In genomic region chr19:40464059-40465024, GRCh38 we compare ENCODE assay signal across 8 cellular contexts. TPM values are rescaled to one million over a fixed set of nuclear protein-coding genes. Genes with fewer than 3 reads are reported as not detected.
A peak's percentile ranks its signal among the peaks of the same experiment; 100 is the strongest.
DNase-seq lines count a peak whose midpoint lies in the region; ATAC-seq and TF ChIP-seq lines count a peak whose summit lies in the region.

No MANE protein-coding gene starts in this region.

- H3K4me3 ChIP-seq in OCI-LY7 (ENCODE audit: low read depth, low read length, poor library complexity, severe bottlenecking) (peak overlapping the region; percentile 78), esophagus muscularis mucosa (peak overlapping the region; percentile 69 to 89 (median 80))

- TF ChIP-seq CTCF in OCI-LY7 (conservative IDR thresholded peaks at IDR 0.05; ENCODE audit: low read length) = peak; percentile 84
- peak; percentile 73 to 95 (median 93) for TF ChIP-seq CTCF in esophagus muscularis mucosa (IDR thresholded peaks at IDR 0.05)

- no peak for ATAC-seq in activated T-cell treated with anti-CD3 and anti-CD28 coated beads, Interleukin-2, amount 50 U/mL, for 4 hours
- ATAC-seq in GM18502 (IDR thresholded peaks at IDR 0.05; ENCODE audit: poor library complexity, unreplicated experiment) = no peak

- intact Hi-C loops in OCI-LY7 (cut with micrococcal nuclease; ENCODE audit: unreplicated experiment) = loop anchor here (2.0 to 5.0 kb wide), 4 partner anchors 44 to 157 kb away; no protein-coding TSS in a partner anchor
- intact Hi-C loops in esophagus muscularis mucosa (cut with DNase I) = loop anchor here (2.0 kb wide), 2 partner anchors 64 to 134 kb away; no protein-coding TSS in a partner anchor

- no peak for TF ChIP-seq POLR2A in esophagus muscularis mucosa (IDR thresholded peaks at IDR 0.05; ENCODE audit: low read depth)

- H3K4me2 ChIP-seq in OCI-LY7 (ENCODE audit: low read length) = peak overlapping the region; percentile 93

- H3K36me3 Mint-ChIP-seq in activated T-cell treated with anti-CD3 and anti-CD28 coated beads, Interleukin-2, amount 50 U/mL, for 4 hours (ENCODE audit: insufficient read depth) = peaks cover 4% of the 10 kb centered on the region

- peak overlapping the region; percentile 88 for H3K4me3 Mint-ChIP-seq in activated T-cell treated with anti-CD3 and anti-CD28 coated beads, Interleukin-2, amount 50 U/mL, for 4 hours

- POLR2A ChIA-PET in OCI-LY7 (lab: Charles Lee) = interaction anchor here (0.6 to 1.6 kb wide), 3 partner anchors 30 to 72 kb away, joined by 3 read pairs; partner anchors contain the start of gene SERTAD1

- H3K4me1 Mint-ChIP-seq in activated T-cell treated with anti-CD3 and anti-CD28 coated beads, Interleukin-2, amount 50 U/mL, for 4 hours (ENCODE audit: low read depth) = peaks cover 25% of the 10 kb centered on the region

- WGBS in esophagus muscularis mucosa = 23% methylated on average over 9 of the region's 11 CpGs

- peaks cover 14% of the 10 kb centered on the region for H3K27me3 Mint-ChIP-seq in activated T-cell treated with anti-CD3 and anti-CD28 coated beads, Interleukin-2, amount 50 U/mL, for 4 hours (ENCODE audit: low read depth)

- H3K9me2 ChIP-seq in OCI-LY7 (ENCODE audit: insufficient read depth, low read length) = no peaks in the 10 kb centered on the region

- no peaks in the 10 kb centered on the region for H4K20me1 ChIP-seq in OCI-LY7 (ENCODE audit: insufficient read depth, low read length)

- no peak overlapping the region; the same call in 1 of the 2 replicates for H2AFZ ChIP-seq in OCI-LY7 (ENCODE audit: low read length)

- no peaks in the 10 kb centered on the region for H3K27me3 ChIP-seq in esophagus muscularis mucosa

- H3K27ac ChIP-seq in OCI-LY7 (ENCODE audit: low read depth, low read length, poor library complexity, severe bottlenecking) = peak overlapping the region; percentile 29
- H3K27ac ChIP-seq in esophagus muscularis mucosa (replicated peaks in 1 of 4) = peak overlapping the region; percentile 89 to 94 (median 92)

- H3K79me2 ChIP-seq in OCI-LY7 (ENCODE audit: insufficient read depth, low read depth, low read length) = no peaks in the 10 kb centered on the region

- CTCF ChIA-PET in OCI-LY7 (lab: Charles Lee; ENCODE audit: unreplicated experiment) = interaction anchor here (0.9 to 1.2 kb wide), 2 partner anchors 14 to 21 kb away, joined by 3 to 5 read pairs; no protein-coding TSS in a partner anchor

- peak; percentile 72 for DNase-seq in COLO829 (ENCODE audit: low spot score)
- DNase-seq in HuH-7.5 (ENCODE audit: low spot score) = peak; percentile 74
- peak; percentile 73 for DNase-seq in OCI-LY7 (ENCODE audit: low spot score)
- peak; percentile 78 for DNase-seq in activated T-cell treated with anti-CD3 and anti-CD28 coated beads, Interleukin-2, amount 50 U/mL, for 4 hours
- peak; percentile 98 for DNase-seq in esophagus muscularis mucosa (ENCODE audit: extremely low spot score)
- DNase-seq in myocyte (ENCODE audit: low read depth) = peak; percentile 88
- DNase-seq in stimulated activated CD8-positive, alpha-beta memory T cell treated with anti-CD3 and anti-CD28 coated beads, Interleukin-7, amount 100 ng/mL, for 4 hours (ENCODE audit: low read depth in 2 of 2) = peak; percentile 44 to 50

- H3K36me3 ChIP-seq in OCI-LY7 (ENCODE audit: insufficient read depth, low read length) (no peaks in the 10 kb centered on the region), esophagus muscularis mucosa (peaks cover 0 to 4% (median 0%) of the 10 kb centered on the region in 4 donors)

- no peaks in the 10 kb centered on the region for H3K9me3 ChIP-seq in OCI-LY7 (ENCODE audit: low read length)
- no peaks in the 10 kb centered on the region for H3K9me3 ChIP-seq in esophagus muscularis mucosa

- no peak for TF ChIP-seq EP300 in esophagus muscularis mucosa (IDR thresholded peaks at IDR 0.05)

- H3K4me1 ChIP-seq in OCI-LY7 (ENCODE audit: insufficient read depth, low read length, poor library complexity, severe bottlenecking) = peaks cover 51% of the 10 kb centered on the region
- peaks cover 27 to 53% (median 50%) of the 10 kb centered on the region in 4 donors for H3K4me1 ChIP-seq in esophagus muscularis mucosa

- BruUV-seq in OCI-LY7 (replicated peaks; lab: Mats Ljungman, UMichigan) = TSS peak; percentile 54

- no peaks in the 10 kb centered on the region for H3K9me3 Mint-ChIP-seq in activated T-cell treated with anti-CD3 and anti-CD28 coated beads, Interleukin-2, amount 50 U/mL, for 4 hours

RNA-seq across cellular contexts. Expression of gene BLVRB, which starts 1.2 kb away (rescaled TPM):
- 46.0 and 48.5 TPM in 2 replicates for total RNA-seq in OCI-LY7 (2014; rRNA removed; shearing (Covaris generic))
- total RNA-seq in OCI-LY7 (2022) (40.3 and 45.0 TPM in 2 replicates), esophagus muscularis mucosa (100 to 1,000 TPM; 159 to 223 (median 194) TPM), myocyte (75.8 and 76.3 TPM in 2 replicates)
- total RNA-seq in activated T-cell treated with anti-CD3 and anti-CD28 coated beads, Interleukin-2, amount 50 U/mL, for 4 hours = 10 to 100 TPM; 17.0 to 19.2 (median 18.1) TPM
- polyA plus RNA-seq in myocyte (2012) = 101 TPM

RNA-seq across cellular contexts. Expression of gene SPTBN4, which starts 2.5 kb away (rescaled TPM):
- 2.2 and 6.3 TPM in 2 replicates for total RNA-seq in OCI-LY7 (2014; rRNA removed; shearing (Covaris generic))
- total RNA-seq in OCI-LY7 (2022) (3.3 and 4.1 TPM in 2 replicates), esophagus muscularis mucosa (1 to 10 TPM; 2.1 to 6.4 (median 5.8) TPM), myocyte (0.31 and 1.3 TPM in 2 replicates)
- 1 to 10 TPM; 1.2 to 2.1 (median 1.8) TPM for total RNA-seq in activated T-cell treated with anti-CD3 and anti-CD28 coated beads, Interleukin-2, amount 50 U/mL, for 4 hours
- polyA plus RNA-seq in myocyte (2012) = 1.6 TPM

RNA-seq across cellular contexts. Expression of gene SERTAD3, which starts 20.2 kb away (rescaled TPM):
- total RNA-seq in OCI-LY7 (2014; rRNA removed; shearing (Covaris generic)) = 12.2 and 15.7 TPM in 2 replicates
- total RNA-seq in OCI-LY7 (2022) (18.6 and 21.3 TPM in 2 replicates), esophagus muscularis mucosa (10 to 100 TPM; 18.3 to 47.2 (median 37.8) TPM), myocyte (28.1 and 35.2 TPM in 2 replicates)
- total RNA-seq in activated T-cell treated with anti-CD3 and anti-CD28 coated beads, Interleukin-2, amount 50 U/mL, for 4 hours = 1 to 10 TPM; 6.4 to 9.5 (median 6.8) TPM
- polyA plus RNA-seq in myocyte (2012) = 42.8 TPM

RNA-seq across cellular contexts. Expression of gene SERTAD1, which starts 38.5 kb away (rescaled TPM):
- 5.0 and 5.7 TPM in 2 replicates for total RNA-seq in OCI-LY7 (2014; rRNA removed; shearing (Covaris generic))
- total RNA-seq in OCI-LY7 (2022) (5.5 and 6.1 TPM in 2 replicates), esophagus muscularis mucosa (10 to 100 TPM; 13.7 to 73.1 (median 22.5) TPM), myocyte (12.9 and 23.0 TPM in 2 replicates)
- 10 to 100 TPM; 24.2 to 33.9 (median 33.7) TPM for total RNA-seq in activated T-cell treated with anti-CD3 and anti-CD28 coated beads, Interleukin-2, amount 50 U/mL, for 4 hours
- 21.1 TPM for polyA plus RNA-seq in myocyte (2012)

RNA-seq across cellular contexts. Expression of gene PRX, which starts 51.2 kb away (rescaled TPM):
- total RNA-seq in OCI-LY7 (2014; rRNA removed; shearing (Covaris generic)) = 1.8 and 2.2 TPM in 2 replicates
- total RNA-seq in OCI-LY7 (2022) = 4.0 and 4.9 TPM in 2 replicates
- total RNA-seq in activated T-cell treated with anti-CD3 and anti-CD28 coated beads, Interleukin-2, amount 50 U/mL, for 4 hours = under 1 TPM; 0.71 to 0.82 (median 0.79) TPM
- 10 to 100 TPM in 2 of 4 donors, 1 to 10 TPM in 2; 5.8 to 12.4 (median 8.8) TPM for total RNA-seq in esophagus muscularis mucosa
- total RNA-seq in myocyte = 2.6 and 2.8 TPM in 2 replicates
- polyA plus RNA-seq in myocyte (2012) = 3.6 TPM

Comparison
In these comparisons a context has a peak if more than half of its experiments do, and no peak if none do; other contexts are left out.
1. DNase-seq: peak in every context shown above with its lines; median percentile 98 in esophagus muscularis mucosa; 88 in myocyte; 78 in activated T-cell treated with anti-CD3 and anti-CD28 coated beads, Interleukin-2, amount 50 U/mL, for 4 hours; 74 in HuH-7.5; 73 in OCI-LY7; 72 in COLO829; 47 in stimulated activated CD8-positive, alpha-beta memory T cell treated with anti-CD3 and anti-CD28 coated beads, Interleukin-7, amount 100 ng/mL, for 4 hours.